8 cellular contexts compared by ENCODE assay signal in the genomic region with DNA sequence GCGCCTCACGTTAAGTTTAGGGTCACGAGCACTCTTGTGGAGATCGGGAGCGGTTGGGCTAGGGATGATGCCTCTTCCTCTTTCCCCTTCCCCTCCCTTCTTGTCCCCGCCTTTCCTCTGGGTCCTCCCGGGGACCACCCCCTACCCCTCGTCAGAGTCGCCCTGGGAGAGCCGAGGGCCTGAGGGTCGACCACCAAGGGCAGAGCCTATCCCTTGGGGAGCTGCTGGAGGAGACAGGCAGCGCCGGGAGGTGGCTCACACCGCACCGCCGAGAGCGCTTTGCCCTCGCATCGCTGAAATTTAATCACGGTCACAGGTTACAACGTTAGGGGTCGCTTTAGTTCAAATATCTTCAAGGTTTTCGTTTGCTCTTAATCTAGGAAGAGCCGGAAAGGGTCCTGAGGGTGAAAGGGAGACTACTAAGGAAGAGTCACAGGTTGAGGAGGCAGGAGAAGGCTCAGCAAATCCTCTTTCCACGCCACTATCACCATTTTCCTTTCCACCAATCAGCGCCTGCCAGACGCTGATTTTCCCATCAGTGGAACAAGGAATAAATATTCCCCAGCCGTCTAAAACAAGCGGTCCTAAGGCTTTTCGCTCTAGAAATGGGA. TPM values are rescaled to one million over a fixed set of nuclear protein-coding genes. Genes with fewer than 3 reads are reported as not detected.
DNase-seq lines count a peak whose midpoint lies in the region; ATAC-seq and TF ChIP-seq lines count a peak whose summit lies in the region.

No MANE protein-coding gene starts in this region.

- no peak overlapping the region for H3K27ac ChIP-seq in CD4-positive, alpha-beta T cell (ENCODE audit: low read depth, low read length)
- H3K27ac ChIP-seq in brain microvascular endothelial cell, result no peak overlapping the region

- no peaks in the 10 kb centered on the region for H3K9me3 Mint-ChIP-seq in CD4-positive, alpha-beta T cell

- intact Hi-C loops in CD4-positive, alpha-beta T cell (cut with DNase I, micrococcal nuclease), result no loop called here

- in situ Hi-C loops in brain microvascular endothelial cell (cut with HindIII; ENCODE audit: low pct_ligation_motif_present, low sequenced_read_pairs), result no loop called here

- H3K4me3 Mint-ChIP-seq in CD4-positive, alpha-beta T cell, result peak overlapping the region; percentile 83

- CTCF ChIA-PET in CD4-positive, alpha-beta T cell (lab: Charles Lee), result no interaction called here

- H3K36me3 Mint-ChIP-seq in CD4-positive, alpha-beta T cell (ENCODE audit: low read depth), result no peaks in the 10 kb centered on the region

- DNase-seq in CD4-positive, alpha-beta T cell, result peak in 1 of 10 experiments; percentile 7
- DNase-seq in GM20000 (ENCODE audit: low spot score) (peak; percentile 39), NOMO-1 treated with DMSO at 0.1 percent for 48 hours (lab: John Stamatoyannopoulos, UW; ENCODE audit: unreplicated experiment) (peak; percentile 10), brain microvascular endothelial cell (peak; percentile 6), retinal pigment epithelial cell (ENCODE audit: low read depth) (no peak), NCI-H1048 (lab: John Stamatoyannopoulos, UW) (no peak)

- no peak overlapping the region for H3K27ac Mint-ChIP-seq in CD4-positive, alpha-beta T cell

- peak; percentile 66 for ATAC-seq in CD4-positive, alpha-beta T cell (ENCODE audit: poor library complexity)
- ATAC-seq in GM18909 (IDR thresholded peaks at IDR 0.05; ENCODE audit: poor library complexity, unreplicated experiment), result no peak

- H3K9me3 ChIP-seq in CD4-positive, alpha-beta T cell (ENCODE audit: control insufficient read depth, low read length), result no peaks in the 10 kb centered on the region

- H3K27me3 ChIP-seq in CD4-positive, alpha-beta T cell (ENCODE audit: control insufficient read depth, insufficient read depth, low read length), result peaks cover 54% of the 10 kb centered on the region
- H3K27me3 ChIP-seq in brain microvascular endothelial cell (replicated peaks), result peaks cover 28% of the 10 kb centered on the region

- peak overlapping the region; percentile 64 for H3K4me3 ChIP-seq in brain microvascular endothelial cell (ENCODE audit: low read depth, low read length)
- peak overlapping the region; percentile 69 for H3K4me3 ChIP-seq in iPS-11a (ENCODE audit: low read depth, low read length)
- peak overlapping the region; percentile 85 for H3K4me3 ChIP-seq in retinal pigment epithelial cell (ENCODE audit: low read length)

- TF ChIP-seq CTCF in CD4-positive, alpha-beta T cell (IDR thresholded peaks at IDR 0.05), result no peak
- TF ChIP-seq CTCF in GM20000 (IDR thresholded peaks at IDR 0.05; ENCODE audit: extremely low read depth, missing control alignments), result no peak
- TF ChIP-seq CTCF in brain microvascular endothelial cell (IDR thresholded peaks at IDR 0.05; ENCODE audit: low read depth, low read length, missing control alignments), result peak; percentile 24
- peak; percentile 27 for TF ChIP-seq CTCF in retinal pigment epithelial cell (conservative IDR thresholded peaks at IDR 0.05; ENCODE audit: low read depth, low read length)

- H3K4me1 Mint-ChIP-seq in CD4-positive, alpha-beta T cell (ENCODE audit: low read depth), result peaks cover 22% of the 10 kb centered on the region

- H3K36me3 ChIP-seq in brain microvascular endothelial cell (replicated peaks), result no peaks in the 10 kb centered on the region

- POLR2A ChIA-PET in CD4-positive, alpha-beta T cell (lab: Charles Lee), result no interaction called here

- H3K27me3 Mint-ChIP-seq in CD4-positive, alpha-beta T cell, result peaks cover 71% of the 10 kb centered on the region

RNA-seq across cellular contexts. Expression of a gene that starts 0.5 kb away (rescaled TPM):
- total RNA-seq in CD4-positive, alpha-beta T cell, result not detected

RNA-seq across cellular contexts. Expression of a gene that starts 57.2 kb away (rescaled TPM):
- total RNA-seq in CD4-positive, alpha-beta T cell, result under 1 TPM; 0.19 to 0.22 TPM

Comparison
In these comparisons a context has a peak if more than half of its experiments do, and no peak if none do; other contexts are left out.
1. DNase-seq: peak in GM20000 (single experiment), NOMO-1 treated with DMSO at 0.1 percent for 48 hours (single experiment) and brain microvascular endothelial cell (single experiment); none in retinal pigment epithelial cell (single experiment) and NCI-H1048 (single experiment).
2. CTCF ChIP-seq: peak in brain microvascular endothelial cell (single experiment) and retinal pigment epithelial cell (single experiment); none in CD4-positive, alpha-beta T cell (single experiment) and GM20000 (single experiment).
3. Peak in every context shown above with its lines, with median percentiles within 50 percentile points of each other: H3K4me3 ChIP-seq.